In genomic region chrX:103253608-103254007, GRCh38 we compare ENCODE assay signal across 9 cellular contexts. TPM values are rescaled to one million over a fixed set of nuclear protein-coding genes. Genes with fewer than 3 reads are reported as not detected.
DNase-seq lines count a peak whose midpoint lies in the region; ATAC-seq and TF ChIP-seq lines count a peak whose summit lies in the region.
"Had no signal": no experiment of that assay in that cellular context is flagged by ENCODE, and none has a peak within 500 bp of the region (broad histone marks: within the 10 kb centered on the region; RNA-seq: fewer than 3 reads in every experiment).

No MANE protein-coding gene starts in this region.

- CTCF ChIA-PET in Caco-2 (lab: Charles Lee): no interaction called here

- H3K9ac ChIP-seq in SU-DHL-6 (ENCODE audit: low read length) (no peak overlapping the region), fibroblast of lung (ENCODE audit: insufficient read depth, low read length) (no peak overlapping the region), parathyroid adenoma (no peak overlapping the region)

- H3K79me2 ChIP-seq in SU-DHL-6 (ENCODE audit: insufficient read depth, low read length): no peaks in the 10 kb centered on the region
- peaks cover 8% of the 10 kb centered on the region for H3K79me2 ChIP-seq in fibroblast of lung (ENCODE audit: control insufficient read depth, insufficient read depth, low read length)
- no peaks in the 10 kb centered on the region for H3K79me2 ChIP-seq in parathyroid adenoma

- H3K36me3 ChIP-seq in Caco-2 (ENCODE audit: control insufficient read depth, insufficient read depth, low read length) (no peaks in the 10 kb centered on the region), SU-DHL-6 (ENCODE audit: low read length) (no peaks in the 10 kb centered on the region), fibroblast of lung (ENCODE audit: control insufficient read depth, insufficient read depth, low read length) (no peaks in the 10 kb centered on the region), parathyroid adenoma (ENCODE audit: control insufficient read depth, insufficient read depth, low read length) (no peaks in the 10 kb centered on the region)

- H3K4me3 Mint-ChIP-seq in Caco-2 (ENCODE audit: unreplicated experiment): peak overlapping the region; percentile 94

- H3K27ac ChIP-seq in SU-DHL-6 (ENCODE audit: low read depth, low read length) (no peak overlapping the region), fibroblast of lung (ENCODE audit: insufficient read depth, low read length) (peak overlapping the region; percentile 65), parathyroid adenoma (peak overlapping the region; percentile 95)

- H3K36me3 Mint-ChIP-seq in Caco-2 (ENCODE audit: insufficient read depth, unreplicated experiment): peaks cover 17% of the 10 kb centered on the region

- TF ChIP-seq CTCF in Caco-2 (IDR thresholded peaks at IDR 0.05; ENCODE audit: insufficient read depth in 1 of 2, low read depth in 1 of 2, low read length in 1 of 2, severe bottlenecking in 1 of 2, unreplicated experiment in 1 of 2) (no peak), SU-DHL-6 (IDR thresholded peaks at IDR 0.05; ENCODE audit: insufficient read depth, low read length, poor library complexity, severe bottlenecking) (no peak), fibroblast of lung (conservative IDR thresholded peaks at IDR 0.05 in 1 of 2, IDR thresholded peaks at IDR 0.05 in 1 of 2; ENCODE audit: low read depth in 1 of 2, low read length in 2 of 2) (no peak), parathyroid adenoma (IDR thresholded peaks at IDR 0.05) (no peak)

- H3K4me3 ChIP-seq in Caco-2 (ENCODE audit: low read depth, low read length) (no peak overlapping the region), SU-DHL-6 (ENCODE audit: insufficient read depth, low read length, poor library complexity, severe bottlenecking) (no peak overlapping the region), fibroblast of lung (replicated peaks in 1 of 4; ENCODE audit: control extremely low read depth in 1 of 4, insufficient read depth in 1 of 4, low read depth in 3 of 4, low read length in 4 of 4) (peak overlapping the region; percentile 52 to 94 (median 69)), parathyroid adenoma (ENCODE audit: low read depth, low read length) (peak overlapping the region; percentile 82)

- peaks cover 3% of the 10 kb centered on the region; the same call in 1 of the 2 replicates for H3K4me1 ChIP-seq in Caco-2
- no peaks in the 10 kb centered on the region for H3K4me1 ChIP-seq in fibroblast of lung (ENCODE audit: control insufficient read depth, extremely low read depth, insufficient read depth, low read length)
- H3K4me1 ChIP-seq in parathyroid adenoma: peaks cover 4% of the 10 kb centered on the region

- H3K27ac Mint-ChIP-seq in Caco-2 (ENCODE audit: unreplicated experiment): peak overlapping the region; percentile 91

- POLR2A ChIA-PET in Caco-2 (lab: Charles Lee): no interaction called here

- peaks cover 12% of the 10 kb centered on the region for H3K4me1 Mint-ChIP-seq in Caco-2 (ENCODE audit: low read depth, unreplicated experiment)

- ATAC-seq in GM21528 (IDR thresholded peaks at IDR 0.05; ENCODE audit: low FRiP score, unreplicated experiment) (no peak), GM18858 (IDR thresholded peaks at IDR 0.05; ENCODE audit: unreplicated experiment) (no peak)

- H3K9me3 Mint-ChIP-seq in Caco-2 (ENCODE audit: unreplicated experiment): no peaks in the 10 kb centered on the region

- H4K20me1 ChIP-seq in SU-DHL-6 (ENCODE audit: low read depth, low read length): no peaks in the 10 kb centered on the region
- H4K20me1 ChIP-seq in fibroblast of lung (ENCODE audit: control insufficient read depth, extremely low read depth, insufficient read depth, low read length): no peaks in the 10 kb centered on the region

- no peaks in the 10 kb centered on the region for H3K9me3 ChIP-seq in Caco-2
- H3K9me3 ChIP-seq in SU-DHL-6 (ENCODE audit: insufficient read depth, low read length): no peaks in the 10 kb centered on the region
- H3K9me3 ChIP-seq in fibroblast of lung (ENCODE audit: control insufficient read depth, insufficient read depth, low read depth, low read length): no peaks in the 10 kb centered on the region
- no peaks in the 10 kb centered on the region for H3K9me3 ChIP-seq in parathyroid adenoma (ENCODE audit: control insufficient read depth, low read length)

- no TSS peak for BruUV-seq in Caco-2 (replicated peaks; lab: Mats Ljungman, UMichigan)

- no peak overlapping the region for H2AFZ ChIP-seq in SU-DHL-6 (ENCODE audit: low read depth, low read length, severe bottlenecking)
- no peak overlapping the region for H2AFZ ChIP-seq in fibroblast of lung (ENCODE audit: low read length)
- peak overlapping the region; percentile 93 for H2AFZ ChIP-seq in parathyroid adenoma

- H3K9me2 ChIP-seq in SU-DHL-6 (replicated peaks; ENCODE audit: insufficient read depth, low read length): no peaks in the 10 kb centered on the region

- H3K27me3 Mint-ChIP-seq in Caco-2 (ENCODE audit: insufficient read depth, unreplicated experiment): no peaks in the 10 kb centered on the region

- H3K4me2 ChIP-seq in SU-DHL-6 (ENCODE audit: low read depth, low read length, poor library complexity, severe bottlenecking): peak overlapping the region; percentile 76
- peak overlapping the region; percentile 77 for H3K4me2 ChIP-seq in fibroblast of lung (ENCODE audit: extremely low read depth, insufficient read depth, low read length)
- H3K4me2 ChIP-seq in parathyroid adenoma (ENCODE audit: low read length): peak overlapping the region; percentile 84

- no peak for DNase-seq in Caco-2
- DNase-seq in fibroblast of lung (ENCODE audit: low read depth in 2 of 2): peak; percentile 4 to 11
- DNase-seq in NCI-H1105 treated with DMSO at 0.1 percent for 48 hours (lab: John Stamatoyannopoulos, UW): no peak
- DNase-seq in NCI-H2107 (lab: John Stamatoyannopoulos, UW): no peak

- H3F3A ChIP-seq in SU-DHL-6 (ENCODE audit: insufficient read depth): no peaks in the 10 kb centered on the region

- H3K27me3 ChIP-seq in Caco-2 (replicated peaks; ENCODE audit: control insufficient read depth, insufficient read depth, low read length) (no peaks in the 10 kb centered on the region), SU-DHL-6 (ENCODE audit: low read length) (no peaks in the 10 kb centered on the region), fibroblast of lung (ENCODE audit: control insufficient read depth, insufficient read depth, low read length) (no peaks in the 10 kb centered on the region), parathyroid adenoma (ENCODE audit: control insufficient read depth, insufficient read depth, low read length) (no peaks in the 10 kb centered on the region)

- intact Hi-C loops in Caco-2 (cut with micrococcal nuclease; ENCODE audit: unreplicated experiment): loop anchor here (5.0 kb wide), 1 partner anchor 209 kb away; no protein-coding TSS in a partner anchor

RNA-seq across cellular contexts. Expression of gene TCEAL8, which starts 1.3 kb away (rescaled TPM):
- total RNA-seq in Caco-2 (2022) (21.5 and 22.0 TPM in 2 replicates), fibroblast of lung (100 and 127 TPM in 2 replicates)
- polyA plus RNA-seq in fibroblast of lung: 102 and 145 TPM in 2 replicates
- 74.2 and 112 TPM in 2 replicates for polyA plus RNA-seq in fibroblast of lung (2012)
- 1.3 and 1.4 TPM in 2 replicates for polyA minus RNA-seq in fibroblast of lung (ENCODE audit: low replicate concordance)

RNA-seq across cellular contexts. Expression of gene TCEAL5, which starts 22.9 kb away (rescaled TPM):
- total RNA-seq in Caco-2 (2022) (not detected in 2 replicates), fibroblast of lung (not detected in 2 replicates)
- polyA plus RNA-seq in fibroblast of lung: not detected in 2 replicates
- polyA plus RNA-seq in fibroblast of lung (2012): not detected in 2 replicates
- not detected in 2 replicates for polyA minus RNA-seq in fibroblast of lung (ENCODE audit: low replicate concordance)
- total RNA-seq: pulmonary artery endothelial cell had no signal

RNA-seq across cellular contexts. Expression of gene BEX4, which starts 38.7 kb away (rescaled TPM):
- total RNA-seq in Caco-2 (2022) (2.2 and 2.5 TPM in 2 replicates), fibroblast of lung (11.1 and 20.3 TPM in 2 replicates)
- 12.4 and 15.5 TPM in 2 replicates for polyA plus RNA-seq in fibroblast of lung
- polyA plus RNA-seq in fibroblast of lung (2012): 10.3 and 15.2 TPM in 2 replicates
- polyA minus RNA-seq in fibroblast of lung (ENCODE audit: low replicate concordance): 0.48 and 0.71 TPM in 2 replicates

RNA-seq across cellular contexts. Expression of gene BEX2, which starts 57.2 kb away (rescaled TPM):
- 16.8 and 24.5 TPM in 2 replicates for total RNA-seq in Caco-2 (2022)
- 2.8 and 5.9 TPM in 2 replicates for total RNA-seq in fibroblast of lung
- 0.32 TPM in 2 replicates for polyA plus RNA-seq in fibroblast of lung
- 0.30 and 0.36 TPM in 2 replicates for polyA plus RNA-seq in fibroblast of lung (2012)
- not detected in 2 replicates for polyA minus RNA-seq in fibroblast of lung (ENCODE audit: low replicate concordance)

Comparison
In these comparisons a context has a peak if more than half of its experiments do, and no peak if none do; other contexts are left out.
1. DNase-seq: peak in fibroblast of lung (2 of 2); none in Caco-2 (0 of 2), NCI-H1105 treated with DMSO at 0.1 percent for 48 hours (single experiment) and NCI-H2107 (single experiment).
2. H3K4me3 ChIP-seq: peak in fibroblast of lung (4 of 4) and parathyroid adenoma (single experiment); none in Caco-2 (single experiment) and SU-DHL-6 (single experiment).
3. Peak in every context shown above with its lines, with median percentiles within 50 percentile points of each other: H3K4me2 ChIP-seq.